ENCODE assay signal across 8 cellular contexts in genomic region chr6:42452171-42453026, GRCh38. TPM values are rescaled to one million over a fixed set of nuclear protein-coding genes. Genes with fewer than 3 reads are reported as not detected.
DNase-seq lines count a peak whose midpoint lies in the region; ATAC-seq and TF ChIP-seq lines count a peak whose summit lies in the region.

No MANE protein-coding gene starts in this region.

- TF ChIP-seq CTCF in OCI-LY7 (conservative IDR thresholded peaks at IDR 0.05; ENCODE audit: low read length) = no peak
- TF ChIP-seq CTCF in fibroblast of lung (conservative IDR thresholded peaks at IDR 0.05 in 1 of 2, IDR thresholded peaks at IDR 0.05 in 1 of 2; ENCODE audit: low read depth in 1 of 2, low read length in 2 of 2) = no peak
- TF ChIP-seq CTCF in transverse colon (IDR thresholded peaks at IDR 0.05) = no peak

- peak overlapping the region; percentile 77 for H3K4me3 ChIP-seq in BLaER1
- H3K4me3 ChIP-seq in OCI-LY7 (ENCODE audit: low read depth, low read length, poor library complexity, severe bottlenecking) = peak overlapping the region; percentile 80
- H3K4me3 ChIP-seq in fibroblast of lung (replicated peaks in 1 of 4; ENCODE audit: control extremely low read depth in 1 of 4, insufficient read depth in 1 of 4, low read depth in 3 of 4, low read length in 4 of 4) = peak overlapping the region; percentile 75 to 92 (median 88)
- H3K4me3 ChIP-seq in naive thymus-derived CD4-positive, alpha-beta T cell (ENCODE audit: low read length) = peak overlapping the region; percentile 80
- H3K4me3 ChIP-seq in transverse colon = peak overlapping the region; percentile 52 to 67 (median 62)

- peaks cover 0 to 26% (median 6%) of the 10 kb centered on the region in 5 donors for H3K36me3 Mint-ChIP-seq in naive thymus-derived CD4-positive, alpha-beta T cell

- peak overlapping the region; percentile 94 for H3K4me2 ChIP-seq in BLaER1
- H3K4me2 ChIP-seq in OCI-LY7 (ENCODE audit: low read length) = peak overlapping the region; percentile 99
- peak overlapping the region; percentile 78 for H3K4me2 ChIP-seq in fibroblast of lung (ENCODE audit: extremely low read depth, insufficient read depth, low read length)

- peak; percentile 54 for TF ChIP-seq POLR2A in transverse colon (IDR thresholded peaks at IDR 0.05)

- intact Hi-C loops in OCI-LY7 (cut with micrococcal nuclease; ENCODE audit: unreplicated experiment) (loop anchor here (2.0 to 10.0 kb wide), 5 partner anchors 86 to 720 kb away; partner anchors contain the start of genes MRPS10, PRICKLE4 and TOMM6), transverse colon (cut with DNase I; ENCODE audit: low total_unique reads) (no loop called here)
- intact Hi-C loops in naive thymus-derived CD4-positive, alpha-beta T cell (cut with micrococcal nuclease) = loop anchor here (1.0 to 5.0 kb wide), 16 partner anchors 35 to 1805 kb away; partner anchors contain the start of genes MRPS10 (in 1 of the 2), RPL7L1 (in 1 of the 2), SLC35B2 (in 1 of the 2) and TFEB (in 1 of the 2)

- no peaks in the 10 kb centered on the region for H3K27me3 ChIP-seq in BLaER1
- H3K27me3 ChIP-seq in fibroblast of lung (ENCODE audit: control insufficient read depth, insufficient read depth, low read length) = no peaks in the 10 kb centered on the region
- H3K27me3 ChIP-seq in naive thymus-derived CD4-positive, alpha-beta T cell (ENCODE audit: control insufficient read depth in 2 of 2, insufficient read depth in 2 of 2, low read length in 2 of 2) = no peaks in the 10 kb centered on the region
- H3K27me3 ChIP-seq in transverse colon = no peaks in the 10 kb centered on the region

- H3K9ac ChIP-seq in BLaER1 (peak overlapping the region; percentile 86), fibroblast of lung (ENCODE audit: insufficient read depth, low read length) (peak overlapping the region; percentile 62)

- H3K9me3 Mint-ChIP-seq in naive thymus-derived CD4-positive, alpha-beta T cell = no peaks in the 10 kb centered on the region

- peaks cover 28 to 48% (median 40%) of the 10 kb centered on the region in 7 donors for H3K4me1 Mint-ChIP-seq in naive thymus-derived CD4-positive, alpha-beta T cell

- peak overlapping the region; percentile 89 to 100 (median 97) for H3K4me3 Mint-ChIP-seq in naive thymus-derived CD4-positive, alpha-beta T cell

- 0 to 2% methylated on average over 1 to 55 of the region's 78 CpGs for WGBS in transverse colon (ENCODE audit: low coverage in 1 of 2), 2 donors

- H3K36me3 ChIP-seq in BLaER1 (no peaks in the 10 kb centered on the region), OCI-LY7 (ENCODE audit: insufficient read depth, low read length) (0 out of 2 replicates have a peak, but pooled peaks cover 10% of the 10 kb centered on the region), fibroblast of lung (ENCODE audit: control insufficient read depth, insufficient read depth, low read length) (no peaks in the 10 kb centered on the region), transverse colon (no peaks in the 10 kb centered on the region)
- peaks cover 0 to 9% (median 0%) of the 10 kb centered on the region in 3 experiments for H3K36me3 ChIP-seq in naive thymus-derived CD4-positive, alpha-beta T cell (ENCODE audit: control insufficient read depth in 2 of 3, insufficient read depth in 3 of 3, low read length in 3 of 3)

- peak overlapping the region; percentile 27 to 95 (median 91) for H3K27ac Mint-ChIP-seq in naive thymus-derived CD4-positive, alpha-beta T cell

- H3K27me3 Mint-ChIP-seq in naive thymus-derived CD4-positive, alpha-beta T cell = peaks cover 0 to 11% (median 0%) of the 10 kb centered on the region in 5 donors

- H3K27ac ChIP-seq in BLaER1 (peak overlapping the region; percentile 91), OCI-LY7 (ENCODE audit: low read depth, low read length, poor library complexity, severe bottlenecking) (peak overlapping the region; percentile 77), fibroblast of lung (ENCODE audit: insufficient read depth, low read length) (peak overlapping the region; percentile 77), transverse colon (peak overlapping the region; percentile 89 to 98 (median 93))
- H3K27ac ChIP-seq in naive thymus-derived CD4-positive, alpha-beta T cell (ENCODE audit: low read depth, low read length) = peak overlapping the region; percentile 71

- peak overlapping the region; percentile 45 for H2AFZ ChIP-seq in OCI-LY7 (ENCODE audit: low read length)
- peak overlapping the region; percentile 64 for H2AFZ ChIP-seq in fibroblast of lung (ENCODE audit: low read length)

- no peak for TF ChIP-seq EP300 in transverse colon (IDR thresholded peaks at IDR 0.05; ENCODE audit: low read depth)

- in situ Hi-C loops in transverse colon (cut with MboI; ENCODE audit: low pct_ligation_motif_present in 1 of 4, low pct_unique_long_range_greater_than_20kb in 1 of 4, low sequenced_read_pairs in 3 of 4) = no loop called here

- peaks cover 30% of the 10 kb centered on the region; the same call in 1 of the 2 replicates for H3K79me2 ChIP-seq in OCI-LY7 (ENCODE audit: insufficient read depth, low read depth, low read length)
- peaks cover 40% of the 10 kb centered on the region for H3K79me2 ChIP-seq in fibroblast of lung (ENCODE audit: control insufficient read depth, insufficient read depth, low read length)

- H3K9me3 ChIP-seq in BLaER1 = no peaks in the 10 kb centered on the region
- no peaks in the 10 kb centered on the region for H3K9me3 ChIP-seq in OCI-LY7 (ENCODE audit: low read length)
- no peaks in the 10 kb centered on the region for H3K9me3 ChIP-seq in fibroblast of lung (ENCODE audit: control insufficient read depth, insufficient read depth, low read depth, low read length)
- no peaks in the 10 kb centered on the region for H3K9me3 ChIP-seq in naive thymus-derived CD4-positive, alpha-beta T cell (ENCODE audit: control insufficient read depth in 2 of 3, low read length in 3 of 3)
- H3K9me3 ChIP-seq in transverse colon = no peaks in the 10 kb centered on the region

- POLR2A ChIA-PET in OCI-LY7 (lab: Charles Lee) = interaction anchor here (0.5 to 1.6 kb wide), 16 partner anchors 10 to 1404 kb away, joined by 3 to 12 read pairs (median 3); partner anchors contain the start of gene TAF8
- POLR2A ChIA-PET in naive thymus-derived CD4-positive, alpha-beta T cell (lab: Charles Lee) = interaction anchor here (0.5 to 9.1 kb wide), 31 partner anchors 9 to 645 kb away, joined by 3 to 211 read pairs (median 4); partner anchors contain the start of genes TBCC and UBR2

- H4K20me1 ChIP-seq in BLaER1 (peaks cover 14% of the 10 kb centered on the region; the same call in 1 of the 2 replicates), OCI-LY7 (ENCODE audit: insufficient read depth, low read length) (no peaks in the 10 kb centered on the region), fibroblast of lung (ENCODE audit: control insufficient read depth, extremely low read depth, insufficient read depth, low read length) (no peaks in the 10 kb centered on the region)

- H3K9me2 ChIP-seq in OCI-LY7 (ENCODE audit: insufficient read depth, low read length) = no peaks in the 10 kb centered on the region

- H3K4me1 ChIP-seq in BLaER1 (peaks cover 45% of the 10 kb centered on the region), OCI-LY7 (ENCODE audit: insufficient read depth, low read length, poor library complexity, severe bottlenecking) (peaks cover 26% of the 10 kb centered on the region), fibroblast of lung (ENCODE audit: control insufficient read depth, extremely low read depth, insufficient read depth, low read length) (peaks cover 12% of the 10 kb centered on the region), transverse colon (peaks cover 3 to 49% (median 28%) of the 10 kb centered on the region in 4 donors)
- peaks cover 9 to 20% of the 10 kb centered on the region in 2 donors for H3K4me1 ChIP-seq in naive thymus-derived CD4-positive, alpha-beta T cell (ENCODE audit: control insufficient read depth in 2 of 2, insufficient read depth in 2 of 2, low read length in 2 of 2)

- CTCF ChIA-PET in OCI-LY7 (lab: Charles Lee; ENCODE audit: unreplicated experiment) = interaction anchor here (0.5 to 1.1 kb wide), 3 partner anchors 28 to 442 kb away, joined by 3 to 9 read pairs (median 5); no protein-coding TSS in a partner anchor
- CTCF ChIA-PET in naive thymus-derived CD4-positive, alpha-beta T cell (lab: Charles Lee) = interaction anchor here (0.9 to 2.2 kb wide), 6 partner anchors 10 to 142 kb away, joined by 3 to 8 read pairs (median 5); no protein-coding TSS in a partner anchor

- ATAC-seq in naive thymus-derived CD4-positive, alpha-beta T cell = peak; percentile 50

- TSS peak; percentile 44 for BruUV-seq in OCI-LY7 (replicated peaks; lab: Mats Ljungman, UMichigan)

- DNase-seq in GM19240 (ENCODE audit: insufficient read length, low spot score) (peak; percentile 22), HT-29 (ENCODE audit: low spot score) (peak; percentile 51), OCI-LY7 (ENCODE audit: low spot score) (peak; percentile 88), fibroblast of lung (ENCODE audit: low read depth in 2 of 2) (peak; percentile 81 to 91), transverse colon (peak; percentile 80)
- peak; percentile 17 to 30 for DNase-seq in activated T-helper 1 cell treated with anti-CD3 and anti-CD28 coated beads, Interleukin-2, amount 50 U/mL, for 16 hours (ENCODE audit: low read depth in 1 of 2, low spot score in 1 of 2)
- DNase-seq in naive thymus-derived CD4-positive, alpha-beta T cell = peak; percentile 38 to 76 (median 73)

RNA-seq across cellular contexts. Expression of gene TRERF1, which starts 0.7 kb away (rescaled TPM):
- total RNA-seq in HT-29 (2014; rRNA removed; shearing (Covaris generic)) = 4.2 and 6.8 TPM in 2 replicates
- 4.6 and 5.7 TPM in 2 replicates for total RNA-seq in OCI-LY7 (2014; rRNA removed; shearing (Covaris generic))
- total RNA-seq in OCI-LY7 (2022) = 12.2 and 12.9 TPM in 2 replicates
- 4.1 and 8.3 TPM in 2 replicates for total RNA-seq in fibroblast of lung
- 6.3 and 8.1 TPM in 2 replicates for polyA plus RNA-seq in fibroblast of lung
- polyA plus RNA-seq in fibroblast of lung (2012) = 9.2 and 9.6 TPM in 2 replicates
- 19.2 and 33.8 TPM in 2 replicates for polyA minus RNA-seq in fibroblast of lung (ENCODE audit: low replicate concordance)
- 10 to 100 TPM; 20.7 to 32.4 (median 27.1) TPM for total RNA-seq in naive thymus-derived CD4-positive, alpha-beta T cell
- 1 to 10 TPM; 4.8 to 7.5 TPM for polyA plus RNA-seq in naive thymus-derived CD4-positive, alpha-beta T cell
- 1 to 10 TPM; 2.5 to 8.0 (median 3.4) TPM for total RNA-seq in transverse colon

Comparison
In these comparisons a context has a peak if more than half of its experiments do, and no peak if none do; other contexts are left out.
1. Peak in every context shown above with its lines: DNase-seq, ATAC-seq, H3K4me3 ChIP-seq and H3K27ac ChIP-seq.
2. DNase-seq: peak in every context shown above with its lines; median percentile 88 in OCI-LY7; 86 in fibroblast of lung; 80 in transverse colon; 73 in naive thymus-derived CD4-positive, alpha-beta T cell; 51 in HT-29; 24 in activated T-helper 1 cell treated with anti-CD3 and anti-CD28 coated beads, Interleukin-2, amount 50 U/mL, for 16 hours; 22 in GM19240.